Comparison of ENCODE assay signal across 8 cellular contexts in genomic region chr13:49248433-49249002, GRCh38. TPM values are rescaled to one million over a fixed set of nuclear protein-coding genes. Genes with fewer than 3 reads are reported as not detected.
DNase-seq lines count a peak whose midpoint lies in the region; ATAC-seq and TF ChIP-seq lines count a peak whose summit lies in the region.

No MANE protein-coding gene starts in this region.

- H2AFZ ChIP-seq in neuronal stem cell (ENCODE audit: low read length), result peak overlapping the region; percentile 92

- H3K23ac ChIP-seq in neuronal stem cell (ENCODE audit: low read depth, low read length, poor library complexity), result no peak overlapping the region

- no peak overlapping the region for H2BK12ac ChIP-seq in neuronal stem cell (ENCODE audit: low read length)

- H4K91ac ChIP-seq in neuronal stem cell (ENCODE audit: low read depth, low read length, poor library complexity), result no peak overlapping the region

- no peak overlapping the region for H2AK5ac ChIP-seq in neuronal stem cell (ENCODE audit: low read depth, low read length)

- no peak overlapping the region for H2BK5ac ChIP-seq in neuronal stem cell (ENCODE audit: low read length)

- H3K4me3 ChIP-seq in fibroblast of the aortic adventitia (ENCODE audit: low read depth, low read length) (peak overlapping the region; percentile 98), neuronal stem cell (ENCODE audit: low read length in 2 of 2) (peak overlapping the region; percentile 74 to 94)

- WGBS in neuronal stem cell (ENCODE audit: extremely low coverage in 2 of 2, insufficient read length in 2 of 2, insufficient replicate concordance in 1 of 2), 2 donors, result no CpG with 5 or more reads among the region's 18 CpGs

- H3K9ac ChIP-seq in neuronal stem cell (ENCODE audit: low read depth, low read length, poor library complexity), result peak overlapping the region; percentile 40

- H3K9me3 ChIP-seq in neuronal stem cell (replicated peaks in 1 of 2; ENCODE audit: control insufficient read depth in 2 of 2, insufficient read depth in 1 of 2, low read depth in 1 of 2, low read length in 2 of 2), result no peaks in the 10 kb centered on the region

- no peaks in the 10 kb centered on the region for H3K79me1 ChIP-seq in neuronal stem cell (ENCODE audit: low read depth, low read length)

- no peaks in the 10 kb centered on the region for H3K27me3 ChIP-seq in neuronal stem cell (ENCODE audit: control insufficient read depth in 3 of 3, insufficient read depth in 3 of 3, low read depth in 1 of 3, low read length in 3 of 3)

- H3K4me1 Mint-ChIP-seq in activated naive CD4-positive, alpha-beta T cell treated with anti-CD3 and anti-CD28 coated beads, Interleukin-2, amount 10 ng/mL, durations not matched to agents 7 days and 5 days, result peaks cover 51% of the 10 kb centered on the region
- peaks cover 25% of the 10 kb centered on the region for H3K4me1 Mint-ChIP-seq in activated B cell treated with CpG ODN at 0.5 μM for 24 hours

- H3K27ac ChIP-seq in neuronal stem cell (replicated peaks; ENCODE audit: low read length), result no peak overlapping the region

- POLR2A ChIA-PET in activated B cell treated with CpG ODN at 0.5 μM for 24 hours (lab: Charles Lee), result interaction anchor here (0.6 to 2.0 kb wide), 6 partner anchors 9 to 1264 kb away, joined by 3 to 12 read pairs (median 4); partner anchors contain the start of genes KPNA3 and SPRYD7

- DNase-seq in activated naive CD4-positive, alpha-beta T cell treated with anti-CD3 and anti-CD28 coated beads, Interleukin-2, amount 10 ng/mL, durations not matched to agents 7 days and 5 days, result no peak
- no peak for DNase-seq in activated naive CD4-positive, alpha-beta T cell treated with Interleukin-2 at 50 U/mL for 16 hours
- DNase-seq in activated B cell treated with CpG ODN at 0.5 μM for 24 hours, result no peak
- DNase-seq in fibroblast of the aortic adventitia (ENCODE audit: low read depth), result peak; percentile 54
- peak; percentile 21 for DNase-seq in neuronal stem cell (ENCODE audit: low spot score)
- no peak for DNase-seq in COLO829 (ENCODE audit: low spot score)
- DNase-seq in HPDE6-E6E7 (ENCODE audit: extremely low spot score), result no peak

- peaks cover 0 to 4% of the 10 kb centered on the region in 2 donors for H3K36me3 ChIP-seq in neuronal stem cell (replicated peaks in 1 of 2; ENCODE audit: control insufficient read depth in 2 of 2, insufficient read depth in 2 of 2, low read length in 2 of 2)

- H3K4me2 ChIP-seq in neuronal stem cell (ENCODE audit: insufficient read depth, low read length, poor library complexity, severe bottlenecking), result peak overlapping the region; percentile 64

- H3K36me3 Mint-ChIP-seq in activated naive CD4-positive, alpha-beta T cell treated with anti-CD3 and anti-CD28 coated beads, Interleukin-2, amount 10 ng/mL, durations not matched to agents 7 days and 5 days, result peaks cover 10% of the 10 kb centered on the region
- peaks cover 24% of the 10 kb centered on the region for H3K36me3 Mint-ChIP-seq in activated B cell treated with CpG ODN at 0.5 μM for 24 hours (ENCODE audit: low read depth)

- H3K14ac ChIP-seq in neuronal stem cell (ENCODE audit: low read length), result no peak overlapping the region

- no peak overlapping the region for H2BK120ac ChIP-seq in neuronal stem cell (ENCODE audit: low read depth, low read length)

- TF ChIP-seq CTCF in activated B cell treated with CpG ODN at 0.5 μM for 24 hours (IDR thresholded peaks at IDR 0.05) (no peak), fibroblast of the aortic adventitia (IDR thresholded peaks at IDR 0.05; ENCODE audit: insufficient read depth, low read length) (peak; percentile 32)

- peak overlapping the region; percentile 92 for H3K27ac Mint-ChIP-seq in activated naive CD4-positive, alpha-beta T cell treated with anti-CD3 and anti-CD28 coated beads, Interleukin-2, amount 10 ng/mL, durations not matched to agents 7 days and 5 days
- H3K27ac Mint-ChIP-seq in activated B cell treated with CpG ODN at 0.5 μM for 24 hours, result peak overlapping the region; percentile 94

- no peak overlapping the region for H4K8ac ChIP-seq in neuronal stem cell (ENCODE audit: low read depth, low read length)

- CTCF ChIA-PET in activated naive CD4-positive, alpha-beta T cell treated with anti-CD3 and anti-CD28 coated beads, Interleukin-2, amount 10 ng/mL, durations not matched to agents 7 days and 5 days (lab: Charles Lee), result interaction anchor here (0.9 to 2.8 kb wide), 6 partner anchors 9 to 34 kb away, joined by 3 to 24 read pairs (median 6); partner anchors contain the start of gene MLNR
- CTCF ChIA-PET in activated B cell treated with CpG ODN at 0.5 μM for 24 hours (lab: Charles Lee), result interaction anchor here (0.9 to 1.1 kb wide), 2 partner anchors 32 to 34 kb away, joined by 3 to 4 read pairs; no protein-coding TSS in a partner anchor

- ATAC-seq in HG03135 (IDR thresholded peaks at IDR 0.05; ENCODE audit: unreplicated experiment), result peak; percentile 14
- peak; percentile 18 for ATAC-seq in activated B cell treated with CpG ODN at 0.5 μM for 24 hours (ENCODE audit: low read depth)

- intact Hi-C loops in activated B cell treated with CpG ODN at 0.5 μM for 24 hours (cut with micrococcal nuclease), result loop anchor here (5.0 kb wide), 2 partner anchors 194 to 544 kb away; partner anchors contain the start of genes CAB39L, KPNA3 and SETDB2

- no peak overlapping the region for H3K4ac ChIP-seq in neuronal stem cell (ENCODE audit: low read length)

- H2BK15ac ChIP-seq in neuronal stem cell (ENCODE audit: low read length), result no peak overlapping the region

- no peaks in the 10 kb centered on the region for H3K4me1 ChIP-seq in neuronal stem cell (ENCODE audit: control insufficient read depth in 2 of 2, insufficient read depth in 1 of 2, low read depth in 1 of 2, low read length in 2 of 2)

- no peak overlapping the region for H3K18ac ChIP-seq in neuronal stem cell (ENCODE audit: low read length)

- H3K27me3 Mint-ChIP-seq in activated naive CD4-positive, alpha-beta T cell treated with anti-CD3 and anti-CD28 coated beads, Interleukin-2, amount 10 ng/mL, durations not matched to agents 7 days and 5 days, result peaks cover 16% of the 10 kb centered on the region
- H3K27me3 Mint-ChIP-seq in activated B cell treated with CpG ODN at 0.5 μM for 24 hours, result no peaks in the 10 kb centered on the region

- H3K9me3 Mint-ChIP-seq in activated naive CD4-positive, alpha-beta T cell treated with anti-CD3 and anti-CD28 coated beads, Interleukin-2, amount 10 ng/mL, durations not matched to agents 7 days and 5 days, result no peaks in the 10 kb centered on the region
- no peaks in the 10 kb centered on the region for H3K9me3 Mint-ChIP-seq in activated B cell treated with CpG ODN at 0.5 μM for 24 hours

- peak overlapping the region; percentile 91 for H3K4me3 Mint-ChIP-seq in activated naive CD4-positive, alpha-beta T cell treated with anti-CD3 and anti-CD28 coated beads, Interleukin-2, amount 10 ng/mL, durations not matched to agents 7 days and 5 days
- peak overlapping the region; percentile 99 for H3K4me3 Mint-ChIP-seq in activated B cell treated with CpG ODN at 0.5 μM for 24 hours

RNA-seq across cellular contexts. Expression of gene CDADC1, which starts 0.8 kb away (rescaled TPM):
- total RNA-seq in activated B cell treated with CpG ODN at 0.5 μM for 24 hours (7.4 and 10.4 TPM in 2 replicates), fibroblast of the aortic adventitia (ENCODE audit: low replicate concordance) (3.8 and 9.1 TPM in 2 replicates)
- polyA plus RNA-seq in neuronal stem cell (2013, experiment 1 of 2), result 8.6 TPM
- 8.6 TPM for polyA plus RNA-seq in neuronal stem cell (2013, experiment 2 of 2)

RNA-seq across cellular contexts. Expression of gene MLNR, which starts 28.4 kb away (rescaled TPM):
- total RNA-seq in activated B cell treated with CpG ODN at 0.5 μM for 24 hours, result not detected in 2 replicates
- total RNA-seq in fibroblast of the aortic adventitia (ENCODE audit: low replicate concordance), result not detected in 2 replicates
- polyA plus RNA-seq in neuronal stem cell (2013, experiment 1 of 2), result not detected
- polyA plus RNA-seq in neuronal stem cell (2013, experiment 2 of 2), result not detected

Comparison
In these comparisons a context has a peak if more than half of its experiments do, and no peak if none do; other contexts are left out.
1. DNase-seq: peak in fibroblast of the aortic adventitia (single experiment) and neuronal stem cell (single experiment); none in activated naive CD4-positive, alpha-beta T cell treated with anti-CD3 and anti-CD28 coated beads, Interleukin-2, amount 10 ng/mL, durations not matched to agents 7 days and 5 days (single experiment), activated naive CD4-positive, alpha-beta T cell treated with Interleukin-2 at 50 U/mL for 16 hours (single experiment), activated B cell treated with CpG ODN at 0.5 μM for 24 hours (single experiment), COLO829 (single experiment) and HPDE6-E6E7 (single experiment).